Comparison of ENCODE assay signal across 8 cellular contexts in genomic region chr21:46284077-46284644, GRCh38. TPM values are rescaled to one million over a fixed set of nuclear protein-coding genes. Genes with fewer than 3 reads are reported as not detected.
DNase-seq lines count a peak whose midpoint lies in the region; ATAC-seq and TF ChIP-seq lines count a peak whose summit lies in the region.

No MANE protein-coding gene starts in this region.

- no peak for ATAC-seq in CD4-positive, alpha-beta T cell (ENCODE audit: poor library complexity)
- ATAC-seq in GM21825 (IDR thresholded peaks at IDR 0.05; ENCODE audit: unreplicated experiment) (no peak), GM21737 (IDR thresholded peaks at IDR 0.05; ENCODE audit: unreplicated experiment) (no peak)

- no peaks in the 10 kb centered on the region for H3K27me3 ChIP-seq in CD4-positive, alpha-beta T cell (ENCODE audit: control insufficient read depth, insufficient read depth, low read length)
- H3K27me3 ChIP-seq in muscle layer of duodenum (ENCODE audit: low read depth, low read length), result no peaks in the 10 kb centered on the region

- H3K4me3 ChIP-seq in muscle layer of duodenum (ENCODE audit: low read depth in 1 of 2, low read length in 2 of 2), result peak overlapping the region; percentile 55 to 95

- intact Hi-C loops in CD4-positive, alpha-beta T cell (cut with DNase I, micrococcal nuclease), result loop anchor here (2.0 to 10.0 kb wide), 4 partner anchors 59 to 309 kb away; partner anchors contain the start of gene LSS (in 1 of the 2)
- intact Hi-C loops in cardiac septum (cut with DNase I), result loop anchor here (10.0 kb wide), 1 partner anchor 309 kb away; no protein-coding TSS in a partner anchor

- H3K27ac Mint-ChIP-seq in CD4-positive, alpha-beta T cell, result peak overlapping the region; percentile 65
- H3K27ac Mint-ChIP-seq in activated naive CD8-positive, alpha-beta T cell, result peak overlapping the region; percentile 77

- H3K27me3 Mint-ChIP-seq in CD4-positive, alpha-beta T cell, result no peaks in the 10 kb centered on the region
- H3K27me3 Mint-ChIP-seq in activated naive CD8-positive, alpha-beta T cell, result no peaks in the 10 kb centered on the region

- no peaks in the 10 kb centered on the region for H3K9me3 ChIP-seq in CD4-positive, alpha-beta T cell (ENCODE audit: control insufficient read depth, low read length)
- H3K9me3 ChIP-seq in muscle layer of duodenum (ENCODE audit: control insufficient read depth in 1 of 2, low read length in 2 of 2), result no peaks in the 10 kb centered on the region

- POLR2A ChIA-PET in CD4-positive, alpha-beta T cell (lab: Charles Lee), result no interaction called here

- H3K36me3 Mint-ChIP-seq in CD4-positive, alpha-beta T cell (ENCODE audit: low read depth), result peaks cover 62% of the 10 kb centered on the region
- H3K36me3 Mint-ChIP-seq in activated naive CD8-positive, alpha-beta T cell, result peaks cover 4% of the 10 kb centered on the region

- CTCF ChIA-PET in CD4-positive, alpha-beta T cell (lab: Charles Lee), result interaction anchor here (0.6 to 2.0 kb wide), 2 partner anchors 30 to 41 kb away, joined by 3 to 6 read pairs; a partner anchor contains a TSS

- H3K36me3 ChIP-seq in muscle layer of duodenum (ENCODE audit: control insufficient read depth in 1 of 2, insufficient read depth in 2 of 2, low read length in 2 of 2), result peaks cover 18 to 32% of the 10 kb centered on the region in 2 donors

- peaks cover 20 to 37% of the 10 kb centered on the region in 2 donors for H3K4me1 ChIP-seq in muscle layer of duodenum (ENCODE audit: control insufficient read depth in 1 of 2, insufficient read depth in 2 of 2, low read length in 2 of 2)

- no peak overlapping the region for H3K27ac ChIP-seq in CD4-positive, alpha-beta T cell (ENCODE audit: low read depth, low read length)
- H3K27ac ChIP-seq in muscle layer of duodenum (ENCODE audit: low read length), result no peak overlapping the region

- DNase-seq in CD4-positive, alpha-beta T cell, result no peak
- peak; percentile 49 for DNase-seq in KBM-7
- DNase-seq in cardiac septum (ENCODE audit: low spot score), result no peak
- no peak for DNase-seq in KG1 (lab: John Stamatoyannopoulos, UW)

- peak overlapping the region; percentile 71 for H3K4me3 Mint-ChIP-seq in CD4-positive, alpha-beta T cell
- peak overlapping the region; percentile 95 for H3K4me3 Mint-ChIP-seq in activated naive CD8-positive, alpha-beta T cell

- H3K4me1 Mint-ChIP-seq in CD4-positive, alpha-beta T cell (ENCODE audit: low read depth), result peaks cover 57% of the 10 kb centered on the region
- H3K4me1 Mint-ChIP-seq in activated naive CD8-positive, alpha-beta T cell (ENCODE audit: low read depth), result peaks cover 55% of the 10 kb centered on the region

- no peaks in the 10 kb centered on the region for H3K9me3 Mint-ChIP-seq in CD4-positive, alpha-beta T cell
- no peaks in the 10 kb centered on the region for H3K9me3 Mint-ChIP-seq in activated naive CD8-positive, alpha-beta T cell (ENCODE audit: low read depth)

- in situ Hi-C loops in KBM-7 (cut with MboI; ENCODE audit: low pct_unique_long_range_greater_than_20kb, low sequenced_read_pairs), result no loop called here

- no peak for TF ChIP-seq CTCF in CD4-positive, alpha-beta T cell (IDR thresholded peaks at IDR 0.05)

RNA-seq across cellular contexts. Expression of gene MCM3AP, which starts 1.2 kb away (rescaled TPM):
- total RNA-seq in CD4-positive, alpha-beta T cell, result 10 to 100 TPM; 94.3 to 96.5 TPM
- 69.9 TPM for total RNA-seq in cardiac septum

RNA-seq across cellular contexts. Expression of gene YBEY, which starts 2.0 kb away (rescaled TPM):
- 10 to 100 TPM; 10.6 to 14.8 TPM for total RNA-seq in CD4-positive, alpha-beta T cell
- 14.1 TPM for total RNA-seq in cardiac septum

RNA-seq across cellular contexts. Expression of gene C21orf58, which starts 39.5 kb away (rescaled TPM):
- total RNA-seq in CD4-positive, alpha-beta T cell, result 1 to 10 TPM; 2.0 to 2.8 TPM
- 1.4 TPM for total RNA-seq in cardiac septum

RNA-seq across cellular contexts. Expression of gene PCNT, which starts 39.8 kb away (rescaled TPM):
- 10 to 100 TPM; 54.4 to 55.5 TPM for total RNA-seq in CD4-positive, alpha-beta T cell
- total RNA-seq in cardiac septum, result 21.0 TPM

RNA-seq across cellular contexts. Expression of gene LSS, which starts 55.6 kb away (rescaled TPM):
- 10 to 100 TPM; 30.4 TPM for total RNA-seq in CD4-positive, alpha-beta T cell
- 34.9 TPM for total RNA-seq in cardiac septum
